In the genomic region with DNA sequence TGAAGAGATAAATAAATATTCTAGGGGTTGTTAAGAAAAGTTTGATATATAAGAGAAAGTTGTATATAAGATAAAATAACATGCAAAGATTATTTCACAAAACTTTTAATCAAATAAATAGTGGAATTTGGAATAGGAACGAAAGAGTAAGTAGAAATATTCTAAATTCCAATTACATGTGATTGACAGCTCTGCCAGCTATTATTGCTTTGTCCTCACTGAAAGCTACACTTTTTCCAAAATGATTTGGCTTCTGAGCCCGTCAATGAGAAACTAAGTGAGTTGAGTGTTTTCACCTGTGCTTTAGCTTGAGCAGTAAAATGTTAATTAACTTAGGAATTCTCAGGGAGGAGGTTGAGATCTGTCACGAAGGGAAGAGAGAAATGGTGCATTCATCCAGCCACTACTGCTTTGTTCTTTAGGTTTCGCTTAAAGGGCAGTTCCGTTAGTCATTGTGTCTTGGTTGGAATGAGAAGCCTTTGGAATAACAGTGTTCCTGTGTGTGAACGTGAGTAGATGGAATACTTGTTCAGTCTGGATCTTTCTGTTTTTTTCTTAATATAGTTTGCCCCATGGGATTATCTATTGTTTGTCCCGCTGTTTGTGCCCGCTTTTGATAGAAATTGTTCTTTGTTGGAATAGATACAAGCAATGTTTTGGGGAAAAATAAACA, we compare ENCODE assay signal across 22 cellular contexts.
DNase-seq lines count a peak whose midpoint lies in the region; ATAC-seq lines count a peak whose summit lies in the region.
"Had no signal": no experiment of that assay in that cellular context is flagged by ENCODE, and none has a peak within 500 bp of the region (broad histone marks: within the 10 kb centered on the region; RNA-seq: fewer than 3 reads in every experiment).

No MANE protein-coding gene starts in this region.

- H3K27ac ChIP-seq in cingulate gyrus (ENCODE audit: low read depth, low read length) (peak overlapping the region; percentile 2), substantia nigra (ENCODE audit: low read depth, low read length, poor library complexity, severe bottlenecking) (peak overlapping the region; percentile 67)

- POLR2A ChIA-PET in naive thymus-derived CD8-positive, alpha-beta T cell (lab: Charles Lee), result no interaction called here

- peaks cover 0 to 7% (median 0%) of the 10 kb centered on the region in 4 donors for H3K4me1 Mint-ChIP-seq in naive thymus-derived CD8-positive, alpha-beta T cell

- no peak overlapping the region for H3K4me3 Mint-ChIP-seq in naive thymus-derived CD8-positive, alpha-beta T cell
- H3K4me3 Mint-ChIP-seq: H9, IgD-negative memory B cell had no signal

- H3K27me3 Mint-ChIP-seq in naive thymus-derived CD8-positive, alpha-beta T cell, result peaks cover 0 to 10% (median 4%) of the 10 kb centered on the region in 5 donors
- H3K27me3 Mint-ChIP-seq: IgD-negative memory B cell had no signal

- H3K9me3 Mint-ChIP-seq in naive thymus-derived CD8-positive, alpha-beta T cell, result no peaks in the 10 kb centered on the region
- H3K9me3 Mint-ChIP-seq: H9, IgD-negative memory B cell had no signal

- in situ Hi-C loops in SK-MEL-5 (cut with HindIII; ENCODE audit: low pct_unique_long_range_greater_than_20kb, low sequenced_read_pairs), result no loop called here

- H3K27ac Mint-ChIP-seq in naive thymus-derived CD8-positive, alpha-beta T cell, result no peak overlapping the region
- H3K27ac Mint-ChIP-seq: H9, IgD-negative memory B cell had no signal

- DNase-seq in SK-MEL-5 (ENCODE audit: low read depth, low spot score), result peak; percentile 26
- peak; percentile 31 for DNase-seq in left kidney (ENCODE audit: low read depth, low spot score)
- no peak for DNase-seq in substantia nigra (lab: John Stamatoyannopoulos, UW)
- no peak for DNase-seq in NCI-H1105 treated with DMSO at 0.1 percent for 48 hours (lab: John Stamatoyannopoulos, UW)
- no peak for DNase-seq in activated gamma-delta T cell (lab: John Stamatoyannopoulos, UW)
- DNase-seq in naive thymus-derived CD8-positive, alpha-beta T cell, result no peak
- DNase-seq: ACHN, DMS79 treated with DMSO at 0.1 percent for 48 hours, H9, Kasumi-1, MM.1S, NCI-H1092, NCI-H1694, NCI-H2081 treated with DMSO at 0.1 percent for 48 hours, NCI-H2227 treated with DMSO at 0.1 percent for 48 hours, NCI-H510A treated with DMSO at 0.1 percent for 48 hours, NCI-H82, SHP77, SK-N-SH had no signal

- ATAC-seq in GM18511 (IDR thresholded peaks at IDR 0.05; ENCODE audit: unreplicated experiment), result no peak
- no peak for ATAC-seq in naive thymus-derived CD8-positive, alpha-beta T cell

- peaks cover 0 to 2% (median 0%) of the 10 kb centered on the region in 3 donors for H3K36me3 Mint-ChIP-seq in naive thymus-derived CD8-positive, alpha-beta T cell

Comparison
In these comparisons a context has a peak if more than half of its experiments do, and no peak if none do; other contexts are left out.
1. DNase-seq: peak in SK-MEL-5 (single experiment) and left kidney (single experiment); none in substantia nigra (0 of 49), NCI-H1105 treated with DMSO at 0.1 percent for 48 hours (single experiment), activated gamma-delta T cell (single experiment) and naive thymus-derived CD8-positive, alpha-beta T cell (0 of 10).